33 cellular contexts compared by ENCODE assay signal in the genomic region with DNA sequence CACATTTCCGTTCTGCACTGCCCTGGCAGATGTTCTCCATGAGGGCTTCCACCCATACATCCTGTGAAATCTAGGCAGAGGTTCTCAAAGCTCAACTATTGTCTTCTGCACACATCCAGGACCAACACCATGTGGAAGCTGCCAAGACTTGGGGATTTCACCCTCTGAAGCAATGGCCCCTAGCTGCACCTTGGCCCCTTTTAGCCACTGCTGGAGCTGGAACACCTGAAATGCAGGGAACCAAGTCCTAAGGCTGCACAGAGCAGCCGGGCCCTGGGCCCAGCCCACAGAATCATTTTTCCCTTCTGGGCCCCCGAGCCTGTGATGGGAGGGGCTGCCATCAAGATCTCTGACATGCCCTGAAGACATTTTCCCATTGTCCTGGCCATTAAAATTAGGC.
DNase-seq lines count a peak whose midpoint lies in the region; FAIRE-seq and TF ChIP-seq lines count a peak whose summit lies in the region.
"Had no signal": no experiment of that assay in that cellular context is flagged by ENCODE, and none has a peak within 500 bp of the region (broad histone marks: within the 10 kb centered on the region; RNA-seq: fewer than 3 reads in every experiment).

No MANE protein-coding gene starts in this region.

- H3K27ac ChIP-seq in kidney (ENCODE audit: low read depth in 2 of 2, low read length in 2 of 2), result no peak overlapping the region
- no peak overlapping the region for H3K27ac ChIP-seq in spleen
- H3K27ac ChIP-seq: 22Rv1; A549; BLaER1; BLaER1 treated with 17β-estradiol and CSF1 and Interleukin-3, amounts not matched to agents 10 nM and 100 nM; C4-2B had no signal

- H3K4me3 ChIP-seq in kidney (ENCODE audit: low read length in 2 of 2) (no peak overlapping the region), spleen (no peak overlapping the region)
- H3K4me3 ChIP-seq: A549; BLaER1; BLaER1 treated with 17β-estradiol and CSF1 and Interleukin-3, amounts not matched to agents 10 nM and 100 nM had no signal

- no peak overlapping the region for H3K4me3 Mint-ChIP-seq in endothelial cell (ENCODE audit: unreplicated experiment)
- H3K4me3 Mint-ChIP-seq: B cell; CD14-positive monocyte; CD4-positive, alpha-beta memory T cell; CD4-positive, alpha-beta T cell; CD4-positive, CD25-positive, alpha-beta regulatory T cell; CD8-positive, alpha-beta memory T cell; CD8-positive, alpha-beta T cell had no signal

- no peak overlapping the region for H3K27ac Mint-ChIP-seq in endothelial cell (ENCODE audit: unreplicated experiment)
- H3K27ac Mint-ChIP-seq: B cell; CD14-positive monocyte; CD4-positive, alpha-beta memory T cell; CD4-positive, alpha-beta T cell; CD4-positive, CD25-positive, alpha-beta regulatory T cell; CD8-positive, alpha-beta memory T cell; CD8-positive, alpha-beta T cell had no signal

- H3K9me3 ChIP-seq in kidney (ENCODE audit: control insufficient read depth in 1 of 2, low read length in 2 of 2) (no peaks in the 10 kb centered on the region), spleen (peaks cover 0 to 7% (median 0%) of the 10 kb centered on the region in 8 donors)
- H3K9me3 ChIP-seq: A549; BE2C; BLaER1; BLaER1 treated with 17β-estradiol and CSF1 and Interleukin-3, amounts not matched to agents 10 nM and 100 nM; Caco-2 had no signal

- DNase-seq in kidney, result peak; percentile 43
- DNase-seq in mesenteric fat pad (ENCODE audit: low spot score), result peak; percentile 57
- DNase-seq in spleen, result peak; percentile 40
- no peak for DNase-seq in DMS153 (lab: John Stamatoyannopoulos, UW)
- DNase-seq in COR-L47 (lab: John Stamatoyannopoulos, UW), result no peak
- no peak for DNase-seq in endothelial cell (ENCODE audit: low spot score)
- DNase-seq: 8988T; ACHN; AML-193; BE2C; C1 segment of cervical spinal cord; Caco-2; Calu3; CD4-positive, alpha-beta memory T cell; CD4-positive, alpha-beta T cell; CD4-positive, CD25-positive, alpha-beta regulatory T cell; CD8-positive, alpha-beta memory T cell; CD8-positive, alpha-beta T cell; DMS 273 treated with DMSO at 0.1 percent for 48 hours; DMS53; DMS79; DMS79 treated with DMSO at 0.1 percent for 48 hours; DND-41; EL had no signal

- H3K27me3 ChIP-seq in spleen (replicated peaks in 1 of 7), result no peaks in the 10 kb centered on the region
- H3K27me3 ChIP-seq: BE2C; BLaER1; BLaER1 treated with 17β-estradiol and CSF1 and Interleukin-3, amounts not matched to agents 10 nM and 100 nM had no signal

- H3K4me1 ChIP-seq in kidney (ENCODE audit: control insufficient read depth in 1 of 2, insufficient read depth in 1 of 2, low read depth in 1 of 2, low read length in 2 of 2) (no peaks in the 10 kb centered on the region), spleen (no peaks in the 10 kb centered on the region)
- H3K4me1 ChIP-seq: A549; BE2C; BLaER1; BLaER1 treated with 17β-estradiol and CSF1 and Interleukin-3, amounts not matched to agents 10 nM and 100 nM; Caco-2 had no signal

- H3K36me3 ChIP-seq in kidney (ENCODE audit: control insufficient read depth in 1 of 2, insufficient read depth in 2 of 2, low read length in 2 of 2) (no peaks in the 10 kb centered on the region), spleen (no peaks in the 10 kb centered on the region)
- H3K36me3 ChIP-seq: BE2C; BLaER1; BLaER1 treated with 17β-estradiol and CSF1 and Interleukin-3, amounts not matched to agents 10 nM and 100 nM had no signal

- no peak for FAIRE-seq in kidney (lab: Jason Lieb, UNC)
- FAIRE-seq: A204.1, A549, D721Med had no signal

- intact Hi-C loops in kidney (cut with DNase I) (no loop called here), spleen (cut with DNase I; ENCODE audit: low total_unique reads) (no loop called here)

- no peaks in the 10 kb centered on the region for H3K4me1 Mint-ChIP-seq in endothelial cell (ENCODE audit: unreplicated experiment)
- H3K4me1 Mint-ChIP-seq: B cell; CD14-positive monocyte; CD4-positive, alpha-beta memory T cell; CD4-positive, CD25-positive, alpha-beta regulatory T cell; CD8-positive, alpha-beta memory T cell had no signal

- TF ChIP-seq POLR2A in spleen (IDR thresholded peaks at IDR 0.05), result no peak

- no peaks in the 10 kb centered on the region for H3K9me3 Mint-ChIP-seq in endothelial cell (ENCODE audit: unreplicated experiment)

- TF ChIP-seq CTCF in kidney (IDR thresholded peaks at IDR 0.05; ENCODE audit: borderline replicate concordance, extremely low read depth, insufficient read depth), result no peak
- TF ChIP-seq CTCF in spleen (IDR thresholded peaks at IDR 0.05 in 8 of 11, conservative IDR thresholded peaks at IDR 0.05 in 3 of 11), result no peak
- no peak for TF ChIP-seq CTCF in endothelial cell (IDR thresholded peaks at IDR 0.05; ENCODE audit: unreplicated experiment)

- no peaks in the 10 kb centered on the region for H3K36me3 Mint-ChIP-seq in endothelial cell (ENCODE audit: low read depth, unreplicated experiment)
- H3K36me3 Mint-ChIP-seq: CD14-positive monocyte; CD4-positive, alpha-beta memory T cell; CD4-positive, CD25-positive, alpha-beta regulatory T cell; CD8-positive, alpha-beta memory T cell; CD8-positive, alpha-beta T cell had no signal

- H3K27me3 Mint-ChIP-seq in endothelial cell (ENCODE audit: unreplicated experiment), result peaks cover 1% of the 10 kb centered on the region
- H3K27me3 Mint-ChIP-seq: B cell; CD4-positive, alpha-beta memory T cell; CD4-positive, alpha-beta T cell; CD4-positive, CD25-positive, alpha-beta regulatory T cell; CD8-positive, alpha-beta memory T cell had no signal

- H3K9ac ChIP-seq in kidney (ENCODE audit: low read length in 2 of 2), result no peak overlapping the region
- H3K9ac ChIP-seq: BLaER1; BLaER1 treated with 17β-estradiol and CSF1 and Interleukin-3, amounts not matched to agents 10 nM and 100 nM had no signal

- WGBS in spleen, 5 donors, result 62 to 79% (median 65%) methylated on average over 2 to 3 of the region's 3 CpGs

Comparison
In these comparisons a context has a peak if more than half of its experiments do, and no peak if none do; other contexts are left out.
1. DNase-seq: peak in kidney (single experiment), mesenteric fat pad (single experiment) and spleen (single experiment); none in DMS153 (single experiment), COR-L47 (single experiment) and endothelial cell (single experiment).